Comparison of ENCODE assay signal across 8 cellular contexts in genomic region chr11:57903441-57904123, GRCh38.
DNase-seq lines count a peak whose midpoint lies in the region; ATAC-seq and TF ChIP-seq lines count a peak whose summit lies in the region.

No MANE protein-coding gene starts in this region.

- H3K9me3 ChIP-seq in right cardiac atrium (ENCODE audit: control insufficient read depth, low read length) (no peaks in the 10 kb centered on the region), SJCRH30 (replicated peaks) (0 out of 2 replicates have a peak, but pooled peaks cover 3% of the 10 kb centered on the region)

- 68% methylated on average over 11 of the region's 11 CpGs for WGBS in right cardiac atrium

- DNase-seq in right cardiac atrium (no peak), cardiac septum (ENCODE audit: low spot score) (no peak), SJCRH30 (peak; percentile 52 to 60), foreskin keratinocyte (peak; percentile 79 to 91), NCI-H1436 (lab: John Stamatoyannopoulos, UW) (no peak)
- DNase-seq in stimulated activated CD8-positive, alpha-beta memory T cell treated with anti-CD3 and anti-CD28 coated beads, Interleukin-7, amount 100 ng/mL, for 4 hours (ENCODE audit: low read depth in 2 of 2): peak; percentile 25 to 28

- no peak overlapping the region for H3K4me3 ChIP-seq in right cardiac atrium (ENCODE audit: low read length)
- peak overlapping the region; percentile 44 for H3K4me3 ChIP-seq in SJCRH30

- H3K4me1 ChIP-seq in right cardiac atrium (ENCODE audit: control insufficient read depth, insufficient read depth, low read length): no peaks in the 10 kb centered on the region
- peaks cover 10% of the 10 kb centered on the region for H3K4me1 ChIP-seq in SJCRH30
- peaks cover 50% of the 10 kb centered on the region for H3K4me1 ChIP-seq in foreskin keratinocyte

- no peaks in the 10 kb centered on the region for H3K27me3 ChIP-seq in right cardiac atrium (ENCODE audit: control insufficient read depth, insufficient read depth)
- H3K27me3 ChIP-seq in SJCRH30: no peaks in the 10 kb centered on the region
- no peaks in the 10 kb centered on the region for H3K27me3 ChIP-seq in foreskin keratinocyte

- no peaks in the 10 kb centered on the region for H3K36me3 ChIP-seq in SJCRH30

- no peak for TF ChIP-seq CTCF in foreskin keratinocyte (conservative IDR thresholded peaks at IDR 0.05)

- H3K27ac ChIP-seq in right cardiac atrium (ENCODE audit: low read length): no peak overlapping the region
- peak overlapping the region; percentile 20; the same call in 1 of the 2 replicates for H3K27ac ChIP-seq in SJCRH30
- H3K27ac ChIP-seq in foreskin keratinocyte: peak overlapping the region; percentile 78

- intact Hi-C loops in right cardiac atrium (cut with DNase I) (no loop called here), cardiac septum (cut with DNase I) (no loop called here)

- ATAC-seq in right cardiac atrium (peak; percentile 51 to 63), foreskin keratinocyte (peak; percentile 83), GM19035 (IDR thresholded peaks at IDR 0.05; ENCODE audit: unreplicated experiment) (no peak), GM18867 (IDR thresholded peaks at IDR 0.05; ENCODE audit: unreplicated experiment) (no peak)

Comparison
In these comparisons a context has a peak if more than half of its experiments do, and no peak if none do; other contexts are left out.
1. ATAC-seq: peak in right cardiac atrium (2 of 2) and foreskin keratinocyte (single experiment); none in GM19035 (single experiment) and GM18867 (single experiment).
2. DNase-seq: peak in SJCRH30 (2 of 2), foreskin keratinocyte (2 of 2) and stimulated activated CD8-positive, alpha-beta memory T cell treated with anti-CD3 and anti-CD28 coated beads, Interleukin-7, amount 100 ng/mL, for 4 hours (2 of 2); none in right cardiac atrium (0 of 3), cardiac septum (single experiment) and NCI-H1436 (single experiment).